Comparison of ENCODE assay signal across 20 cellular contexts in the genomic region with DNA sequence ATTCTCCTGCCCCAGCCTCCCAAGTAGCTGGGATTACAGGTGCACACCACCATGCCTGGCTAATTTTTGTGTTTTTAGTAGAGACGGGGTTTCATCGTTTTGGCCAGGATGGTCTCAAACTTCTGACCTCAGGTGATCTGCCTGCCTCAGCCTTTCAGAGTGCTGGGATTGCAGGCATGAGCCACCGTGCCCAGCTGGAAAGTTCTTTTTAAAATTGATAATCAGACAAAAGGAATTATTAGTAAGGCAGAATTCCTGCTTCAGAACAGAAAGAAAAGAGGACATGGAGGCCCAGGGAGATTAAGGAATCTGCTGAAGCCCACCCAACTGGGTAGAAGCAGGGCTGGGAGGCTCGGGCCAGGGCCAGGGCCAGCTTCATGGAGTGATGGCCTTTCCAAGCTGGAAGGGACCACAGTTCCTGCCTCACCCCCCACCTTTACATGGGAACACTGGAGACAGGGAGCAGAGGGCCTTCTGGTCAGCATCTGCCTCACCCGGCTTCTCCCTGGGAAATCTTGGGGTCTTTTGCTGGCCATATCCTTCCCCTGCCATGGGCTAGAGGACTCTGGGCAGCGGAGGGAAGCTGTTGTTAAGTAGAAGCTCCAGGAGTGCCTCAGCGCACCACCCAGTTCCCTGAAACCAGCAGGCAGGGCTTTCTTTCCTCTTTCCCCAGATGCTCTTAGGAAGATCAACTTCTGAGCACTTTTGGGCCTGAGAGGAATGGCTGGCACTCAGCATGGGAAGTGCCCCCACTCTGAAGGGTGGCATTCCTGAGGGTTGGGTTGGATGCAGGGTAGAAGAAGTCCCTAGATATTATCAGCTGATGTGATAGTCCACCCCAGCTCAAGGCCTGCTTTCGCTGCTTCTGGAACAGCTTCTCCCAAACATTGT.
DNase-seq lines count a peak whose midpoint lies in the region; ATAC-seq lines count a peak whose summit lies in the region.
"Had no signal": no experiment of that assay in that cellular context is flagged by ENCODE, and none has a peak within 500 bp of the region (broad histone marks: within the 10 kb centered on the region; RNA-seq: fewer than 3 reads in every experiment).

No MANE protein-coding gene starts in this region.

- H3K27ac Mint-ChIP-seq in activated naive CD4-positive, alpha-beta T cell treated with anti-CD3 and anti-CD28 coated beads, Interleukin-2, amount 10 ng/mL, durations not matched to agents 7 days and 5 days, result no peak overlapping the region
- peak overlapping the region; percentile 46 for H3K27ac Mint-ChIP-seq in central memory CD8-positive, alpha-beta T cell (ENCODE audit: low read depth)
- peak overlapping the region; percentile 32 for H3K27ac Mint-ChIP-seq in stimulated activated effector memory CD8-positive, alpha-beta T cell treated with anti-CD3 and anti-CD28 coated beads, Interleukin-12 subunit alpha, Interleukin-12 subunit beta, amount 100 ng/mL, for 72 hours

- H3K4me3 Mint-ChIP-seq in activated naive CD4-positive, alpha-beta T cell treated with anti-CD3 and anti-CD28 coated beads, Interleukin-2, amount 10 ng/mL, durations not matched to agents 7 days and 5 days, result no peak overlapping the region
- H3K4me3 Mint-ChIP-seq in central memory CD8-positive, alpha-beta T cell, result no peak overlapping the region
- no peak overlapping the region for H3K4me3 Mint-ChIP-seq in stimulated activated effector memory CD8-positive, alpha-beta T cell treated with anti-CD3 and anti-CD28 coated beads, Interleukin-12 subunit alpha, Interleukin-12 subunit beta, amount 100 ng/mL, for 72 hours

- no peaks in the 10 kb centered on the region for H3K9me3 Mint-ChIP-seq in activated naive CD4-positive, alpha-beta T cell treated with anti-CD3 and anti-CD28 coated beads, Interleukin-2, amount 10 ng/mL, durations not matched to agents 7 days and 5 days
- H3K9me3 Mint-ChIP-seq in central memory CD8-positive, alpha-beta T cell, result no peaks in the 10 kb centered on the region
- H3K9me3 Mint-ChIP-seq in stimulated activated effector memory CD8-positive, alpha-beta T cell treated with anti-CD3 and anti-CD28 coated beads, Interleukin-12 subunit alpha, Interleukin-12 subunit beta, amount 100 ng/mL, for 72 hours, result no peaks in the 10 kb centered on the region

- H3K27me3 Mint-ChIP-seq in activated naive CD4-positive, alpha-beta T cell treated with anti-CD3 and anti-CD28 coated beads, Interleukin-2, amount 10 ng/mL, durations not matched to agents 7 days and 5 days, result no peaks in the 10 kb centered on the region
- H3K27me3 Mint-ChIP-seq in central memory CD8-positive, alpha-beta T cell, result no peaks in the 10 kb centered on the region

- no peak for ATAC-seq in central memory CD8-positive, alpha-beta T cell (replicated peaks; ENCODE audit: extremely low read depth, poor library complexity, severe bottlenecking)
- no peak for ATAC-seq in stimulated activated effector memory CD8-positive, alpha-beta T cell treated with anti-CD3 and anti-CD28 coated beads, Interleukin-12 subunit alpha, Interleukin-12 subunit beta, amount 100 ng/mL, for 72 hours
- no peak for ATAC-seq in HG03108 (IDR thresholded peaks at IDR 0.05; ENCODE audit: unreplicated experiment)
- ATAC-seq: A549, mucosa of descending colon had no signal

- H3K36me3 Mint-ChIP-seq in activated naive CD4-positive, alpha-beta T cell treated with anti-CD3 and anti-CD28 coated beads, Interleukin-2, amount 10 ng/mL, durations not matched to agents 7 days and 5 days, result peaks cover 10% of the 10 kb centered on the region
- H3K36me3 Mint-ChIP-seq in central memory CD8-positive, alpha-beta T cell (ENCODE audit: insufficient read depth), result peaks cover 41% of the 10 kb centered on the region
- H3K36me3 Mint-ChIP-seq in stimulated activated effector memory CD8-positive, alpha-beta T cell treated with anti-CD3 and anti-CD28 coated beads, Interleukin-12 subunit alpha, Interleukin-12 subunit beta, amount 100 ng/mL, for 72 hours, result peaks cover 100% of the 10 kb centered on the region

- peak; percentile 3 for DNase-seq in activated naive CD4-positive, alpha-beta T cell treated with anti-CD3 and anti-CD28 coated beads, Interleukin-2, amount 10 ng/mL, durations not matched to agents 7 days and 5 days
- DNase-seq in activated naive CD4-positive, alpha-beta T cell treated with Interleukin-2 at 50 U/mL for 16 hours, result no peak
- no peak for DNase-seq in central memory CD8-positive, alpha-beta T cell (ENCODE audit: low spot score in 2 of 2)
- DNase-seq in mesenteric fat pad (ENCODE audit: low spot score) (peak; percentile 75), NCI-H526 treated with DMSO at 0.1 percent for 48 hours (lab: John Stamatoyannopoulos, UW) (no peak), cerebellar nuclear complex (lab: John Stamatoyannopoulos, UW) (no peak)
- DNase-seq in stimulated activated effector memory CD8-positive, alpha-beta T cell treated with anti-CD3 and anti-CD28 coated beads, Interleukin-12 subunit alpha, Interleukin-12 subunit beta, amount 100 ng/mL, for 72 hours (ENCODE audit: low spot score in 2 of 2), result no peak
- DNase-seq: activated CD4-positive, alpha-beta T cell treated with anti-CD3 and anti-CD28 coated beads, Interleukin-2, amount 50 U/mL, for 48 hours; activated CD4-positive, CD25-positive, alpha-beta regulatory T cell; BE2C; Kasumi-1; mucosa of descending colon; NCI-H187 treated with DMSO at 0.1 percent for 48 hours; NCI-H2227 treated with DMSO at 0.1 percent for 48 hours; NCI-H774; stimulated activated CD4-positive, alpha-beta T cell treated with anti-CD3 and anti-CD28 coated beads, Interleukin-4, amount 100 ng/mL, for 1 hour; stimulated activated naive CD4-positive, alpha-beta T cell treated with Interleukin-2 at 50 U/mL for 16 hours; upper lobe of left lung had no signal

- CTCF ChIA-PET in activated naive CD4-positive, alpha-beta T cell treated with anti-CD3 and anti-CD28 coated beads, Interleukin-2, amount 10 ng/mL, durations not matched to agents 7 days and 5 days (lab: Charles Lee), result no interaction called here

- no peaks in the 10 kb centered on the region for H3K4me1 Mint-ChIP-seq in activated naive CD4-positive, alpha-beta T cell treated with anti-CD3 and anti-CD28 coated beads, Interleukin-2, amount 10 ng/mL, durations not matched to agents 7 days and 5 days
- H3K4me1 Mint-ChIP-seq in central memory CD8-positive, alpha-beta T cell, result peaks cover 57% of the 10 kb centered on the region
- H3K4me1 Mint-ChIP-seq in stimulated activated effector memory CD8-positive, alpha-beta T cell treated with anti-CD3 and anti-CD28 coated beads, Interleukin-12 subunit alpha, Interleukin-12 subunit beta, amount 100 ng/mL, for 72 hours, result peaks cover 71% of the 10 kb centered on the region

Comparison
In these comparisons a context has a peak if more than half of its experiments do, and no peak if none do; other contexts are left out.
1. DNase-seq: peak in activated naive CD4-positive, alpha-beta T cell treated with anti-CD3 and anti-CD28 coated beads, Interleukin-2, amount 10 ng/mL, durations not matched to agents 7 days and 5 days (single experiment) and mesenteric fat pad (single experiment); none in activated naive CD4-positive, alpha-beta T cell treated with Interleukin-2 at 50 U/mL for 16 hours (single experiment), central memory CD8-positive, alpha-beta T cell (0 of 2), stimulated activated effector memory CD8-positive, alpha-beta T cell treated with anti-CD3 and anti-CD28 coated beads, Interleukin-12 subunit alpha, Interleukin-12 subunit beta, amount 100 ng/mL, for 72 hours (0 of 2), NCI-H526 treated with DMSO at 0.1 percent for 48 hours (single experiment) and cerebellar nuclear complex (0 of 2).